Comparison of ENCODE assay signal across 13 cellular contexts in the genomic region with DNA sequence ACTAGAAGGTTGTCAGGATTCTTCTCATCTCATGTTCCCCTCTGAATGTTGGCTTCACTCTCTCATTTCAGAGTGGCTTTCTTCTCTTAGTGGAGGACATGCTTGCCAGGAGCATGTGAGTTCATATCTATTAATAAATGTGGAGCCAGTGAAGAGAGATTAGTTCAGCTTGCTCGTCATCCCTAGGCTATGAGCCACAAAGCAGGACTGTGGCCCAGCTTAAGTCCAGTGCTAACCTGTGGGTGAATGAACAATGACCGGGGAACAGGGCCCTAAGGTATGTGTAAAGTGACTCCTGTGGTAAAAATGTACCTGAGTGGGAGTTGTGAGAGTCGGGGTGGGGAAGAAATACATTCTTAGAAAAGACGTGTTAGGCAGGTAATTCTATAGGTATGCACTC.
DNase-seq lines count a peak whose midpoint lies in the region; ATAC-seq and TF ChIP-seq lines count a peak whose summit lies in the region.
"Had no signal": no experiment of that assay in that cellular context is flagged by ENCODE, and none has a peak within 500 bp of the region (broad histone marks: within the 10 kb centered on the region; RNA-seq: fewer than 3 reads in every experiment).

No MANE protein-coding gene starts in this region.

- H3K27me3 ChIP-seq in Peyer's patch (no peaks in the 10 kb centered on the region), left lung (no peaks in the 10 kb centered on the region), tibial artery (no peaks in the 10 kb centered on the region), H7 (ENCODE audit: control insufficient read depth, insufficient read depth, low read length) (no peaks in the 10 kb centered on the region)

- peak; percentile 45 for ATAC-seq in left lung

- H3K9me3 ChIP-seq in Peyer's patch (no peaks in the 10 kb centered on the region), left lung (no peaks in the 10 kb centered on the region), tibial artery (no peaks in the 10 kb centered on the region)
- H3K9me3 ChIP-seq: mucosa of descending colon had no signal

- no peaks in the 10 kb centered on the region for H3K36me3 ChIP-seq in Peyer's patch
- H3K36me3 ChIP-seq in left lung, result no peaks in the 10 kb centered on the region
- no peaks in the 10 kb centered on the region for H3K36me3 ChIP-seq in tibial artery
- H3K36me3 ChIP-seq in H7 (replicated peaks; ENCODE audit: control insufficient read depth, insufficient read depth, low read length), result no peaks in the 10 kb centered on the region

- no peak for TF ChIP-seq POLR2A in Peyer's patch (IDR thresholded peaks at IDR 0.05)

- H3K4me1 ChIP-seq in Peyer's patch, result peaks cover 0 to 13% (median 0%) of the 10 kb centered on the region in 4 donors
- no peaks in the 10 kb centered on the region for H3K4me1 ChIP-seq in left lung
- peaks cover 0 to 27% (median 13%) of the 10 kb centered on the region in 4 donors for H3K4me1 ChIP-seq in tibial artery

- DNase-seq in Peyer's patch (no peak), epithelial cell of proximal tubule (ENCODE audit: low read depth) (peak; percentile 54), left lung (no peak), tibial artery (peak; percentile 73 to 77), NCI-H82 (lab: John Stamatoyannopoulos, UW) (no peak), NCI-H2107 (lab: John Stamatoyannopoulos, UW) (no peak), T-helper 1 cell (no peak), H7 (no peak)
- DNase-seq: activated CD4-positive, alpha-beta T cell treated with anti-CD3 and anti-CD28 coated beads for 4 hours; activated naive CD8-positive, alpha-beta T cell treated with anti-CD3 and anti-CD28 coated beads, Interleukin-2, amount 10 ng/mL, durations not matched to agents 7 days and 5 days; mucosa of descending colon; NCI-H2081; stimulated activated CD4-positive, alpha-beta T cell treated with anti-CD3 and anti-CD28 coated beads, Interleukin-1b, Interleukin-23, amount 100 ng/mL, for 48 hours had no signal

- no peak for TF ChIP-seq CTCF in Peyer's patch (IDR thresholded peaks at IDR 0.05)
- TF ChIP-seq CTCF in epithelial cell of proximal tubule (conservative IDR thresholded peaks at IDR 0.05; ENCODE audit: low read depth, low read length), result no peak
- TF ChIP-seq CTCF in left lung (IDR thresholded peaks at IDR 0.05), result no peak
- no peak for TF ChIP-seq CTCF in tibial artery (IDR thresholded peaks at IDR 0.05)

- intact Hi-C loops in left lung (cut with DNase I), result no loop called here
- intact Hi-C loops in tibial artery (cut with DNase I; ENCODE audit: low total_unique reads), result no loop called here

- H3K4me3 ChIP-seq in Peyer's patch (no peak overlapping the region), epithelial cell of proximal tubule (ENCODE audit: low read depth, low read length) (no peak overlapping the region), left lung (no peak overlapping the region), tibial artery (no peak overlapping the region), H7 (ENCODE audit: insufficient read depth, low read depth, low read length) (no peak overlapping the region)
- H3K4me3 ChIP-seq: mucosa of descending colon had no signal

- H3K27ac ChIP-seq in Peyer's patch, result peak overlapping the region in 3 of 4 donors; percentile 59 to 84 (median 82)
- H3K27ac ChIP-seq in left lung, result peak overlapping the region in 1 of 2 donors; percentile 1
- H3K27ac ChIP-seq in tibial artery, result peak overlapping the region; percentile 63 to 64

Comparison
In these comparisons a context has a peak if more than half of its experiments do, and no peak if none do; other contexts are left out.
1. DNase-seq: peak in epithelial cell of proximal tubule (single experiment) and tibial artery (2 of 2); none in Peyer's patch (0 of 3), left lung (0 of 2), NCI-H82 (single experiment), NCI-H2107 (single experiment), T-helper 1 cell (0 of 5) and H7 (single experiment).